ENCODE assay signal across 10 cellular contexts in the genomic region with DNA sequence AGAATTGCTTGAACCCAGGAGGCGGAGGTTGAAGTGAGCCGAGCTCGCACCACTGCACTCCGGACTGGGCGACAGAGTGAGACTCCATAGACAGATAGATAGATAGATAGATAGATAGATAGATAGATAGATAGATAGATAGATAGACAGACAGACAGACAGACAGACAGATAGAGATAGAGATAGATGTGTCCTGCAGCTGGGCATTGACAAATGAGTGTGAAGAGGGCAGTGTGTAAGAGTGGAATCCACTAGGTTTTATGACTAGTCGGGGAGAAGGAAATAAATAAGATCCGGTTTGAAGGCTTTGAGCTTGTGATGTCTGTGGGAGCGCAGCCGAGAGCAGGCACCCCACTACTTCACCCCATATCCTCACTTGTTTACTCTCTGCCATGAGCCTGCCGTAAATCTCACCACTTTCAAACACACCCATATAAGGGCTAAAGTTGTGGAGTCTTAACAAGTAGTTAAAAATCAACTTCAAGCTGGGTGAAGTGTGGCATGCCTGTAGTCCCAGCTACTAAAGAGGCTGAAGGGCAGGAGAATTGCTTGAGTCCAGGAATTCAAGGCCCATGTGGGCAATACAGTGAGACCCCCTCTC. TPM values are rescaled to one million over a fixed set of nuclear protein-coding genes. Genes with fewer than 3 reads are reported as not detected.
DNase-seq lines count a peak whose midpoint lies in the region; ATAC-seq, FAIRE-seq and TF ChIP-seq lines count a peak whose summit lies in the region.
"Had no signal": no experiment of that assay in that cellular context is flagged by ENCODE, and none has a peak within 500 bp of the region (broad histone marks: within the 10 kb centered on the region; RNA-seq: fewer than 3 reads in every experiment).

No MANE protein-coding gene starts in this region.

- H3K27me3 Mint-ChIP-seq in activated T-helper 17 cell treated with anti-CD3 and anti-CD28 coated beads, Interleukin-2, amount 50 U/mL, for 72 hours = no peaks in the 10 kb centered on the region

- H3K4me1 ChIP-seq in A549 = peaks cover 44% of the 10 kb centered on the region

- WGBS in A549 (ENCODE audit: missing lambda C conversion rate) = 74% methylated on average over 10 of the region's 10 CpGs

- no peak for TF ChIP-seq EP300 in A549 (IDR thresholded peaks at IDR 0.05)

- peak overlapping the region; percentile 32 to 99; a peak in 5 of 6 replicates for H3K27ac ChIP-seq in A549
- H3K27ac ChIP-seq: C4-2B, suprapubic skin had no signal

- peaks cover 38% of the 10 kb centered on the region for H3K4me1 Mint-ChIP-seq in activated T-helper 17 cell treated with anti-CD3 and anti-CD28 coated beads, Interleukin-2, amount 50 U/mL, for 72 hours

- H3K27ac Mint-ChIP-seq in activated T-helper 17 cell treated with anti-CD3 and anti-CD28 coated beads, Interleukin-2, amount 50 U/mL, for 72 hours = no peak overlapping the region

- H3K9me3 Mint-ChIP-seq in activated T-helper 17 cell treated with anti-CD3 and anti-CD28 coated beads, Interleukin-2, amount 50 U/mL, for 72 hours = no peaks in the 10 kb centered on the region

- CTCF ChIA-PET in A549 (lab: Yijun Ruan, JAX) = interaction anchor here (1.0 to 3.1 kb wide), 8 partner anchors 8 to 157 kb away, joined by 3 to 12 read pairs (median 6); a partner anchor contains a TSS

- no peak for FAIRE-seq in A549 (lab: Jason Lieb, UNC)

- peak in 1 of 2 experiments; percentile 43 for DNase-seq in A549 (ENCODE audit: low read depth in 1 of 2, low spot score in 1 of 2)
- DNase-seq in Caki2 (ENCODE audit: low read depth) = peak; percentile 56
- peak in 1 of 2 donors; percentile 43 for DNase-seq in left colon
- DNase-seq in cortex of kidney (lab: John Stamatoyannopoulos, UW) = no peak
- no peak for DNase-seq in SK-N-DZ (ENCODE audit: low spot score)
- no peak for DNase-seq in NCI-H2081 (lab: John Stamatoyannopoulos, UW)

- no peak for TF ChIP-seq POLR2A in A549 (IDR thresholded peaks at IDR 0.05; ENCODE audit: low read length)

- POLR2A ChIA-PET in A549 (lab: Yijun Ruan, JAX) = interaction anchor here (0.8 to 2.8 kb wide), 3 partner anchors 57 to 157 kb away, joined by 3 to 10 read pairs (median 3); a partner anchor contains a TSS

- in situ Hi-C loops in Caki2 (cut with HindIII; ENCODE audit: low pct_unique_long_range_greater_than_20kb, low sequenced_read_pairs) = no loop called here

- H3K9me3 ChIP-seq in A549 = no peaks in the 10 kb centered on the region
- H3K9me3 ChIP-seq: suprapubic skin had no signal

- H3K4me3 ChIP-seq in A549 = no peak overlapping the region
- H3K4me3 ChIP-seq: suprapubic skin had no signal

- H3K4me3 Mint-ChIP-seq in activated T-helper 17 cell treated with anti-CD3 and anti-CD28 coated beads, Interleukin-2, amount 50 U/mL, for 72 hours = peak overlapping the region; percentile 50

- intact Hi-C loops in left colon (cut with DNase I, micrococcal nuclease) = no loop called here

- no peak for TF ChIP-seq RAD21 in A549 (conservative IDR thresholded peaks at IDR 0.05 in 1 of 2, IDR thresholded peaks at IDR 0.05 in 1 of 2)

- no peaks in the 10 kb centered on the region for H3K36me3 Mint-ChIP-seq in activated T-helper 17 cell treated with anti-CD3 and anti-CD28 coated beads, Interleukin-2, amount 50 U/mL, for 72 hours (ENCODE audit: low read depth)

- H3K4me2 ChIP-seq in A549 = peak overlapping the region; percentile 69

- ATAC-seq in A549 (peak in 1 of 2 experiments; percentile 12; a peak in 3 of 6 replicates), left colon (peak; percentile 46), GM19463 (IDR thresholded peaks at IDR 0.05; ENCODE audit: unreplicated experiment) (no peak)
- ATAC-seq in activated T-helper 17 cell treated with anti-CD3 and anti-CD28 coated beads, Interleukin-2, amount 50 U/mL, for 72 hours (replicated peaks) = no peak

- TF ChIP-seq CTCF in A549 (IDR thresholded peaks at IDR 0.05) = no peak

TF ChIP-seq in A549, 52 proteins besides CTCF, POLR2A, EP300 and RAD21:
- TF ChIP-seq JUN (IDR thresholded peaks at IDR 0.05) = 0 out of 5 replicates have a peak, but pooled peaks of 1 of the 2 experiments have one; percentile 10
- no peak for TF ChIP-seq RFX5 (IDR thresholded peaks at IDR 0.05)
- TF ChIP-seq, protein P1, sequence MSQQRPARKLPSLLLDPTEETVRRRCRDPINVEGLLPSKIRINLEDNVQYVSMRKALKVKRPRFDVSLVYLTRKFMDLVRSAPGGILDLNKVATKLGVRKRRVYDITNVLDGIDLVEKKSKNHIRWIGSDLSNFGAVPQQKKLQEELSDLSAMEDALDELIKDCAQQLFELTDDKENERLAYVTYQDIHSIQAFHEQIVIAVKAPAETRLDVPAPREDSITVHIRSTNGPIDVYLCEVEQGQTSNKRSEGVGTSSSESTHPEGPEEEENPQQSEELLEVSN (IDR thresholded peaks at IDR 0.05; ENCODE audit: borderline replicate concordance, low read depth) = no peak
- no peak for TF ChIP-seq EHF (CRISPR knock-in tag; IDR thresholded peaks at IDR 0.05)
- TF ChIP-seq, protein P2, sequence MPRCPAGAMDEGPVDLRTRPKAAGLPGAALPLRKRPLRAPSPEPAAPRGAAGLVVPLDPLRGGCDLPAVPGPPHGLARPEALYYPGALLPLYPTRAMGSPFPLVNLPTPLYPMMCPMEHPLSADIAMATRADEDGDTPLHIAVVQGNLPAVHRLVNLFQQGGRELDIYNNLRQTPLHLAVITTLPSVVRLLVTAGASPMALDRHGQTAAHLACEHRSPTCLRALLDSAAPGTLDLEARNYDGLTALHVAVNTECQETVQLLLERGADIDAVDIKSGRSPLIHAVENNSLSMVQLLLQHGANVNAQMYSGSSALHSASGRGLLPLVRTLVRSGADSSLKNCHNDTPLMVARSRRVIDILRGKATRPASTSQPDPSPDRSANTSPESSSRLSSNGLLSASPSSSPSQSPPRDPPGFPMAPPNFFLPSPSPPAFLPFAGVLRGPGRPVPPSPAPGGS (IDR thresholded peaks at IDR 0.05) = no peak
- TF ChIP-seq JUNB (IDR thresholded peaks at IDR 0.05) = no peak
- TF ChIP-seq SREBF2 (IDR thresholded peaks at IDR 0.05) = no peak

RNA-seq across cellular contexts. Expression of a gene that starts 1.4 kb away (rescaled TPM):
- polyA plus RNA-seq in A549 (2011; rRNA removed) (18.6 and 21.7 TPM in 2 replicates), A549 (2017; fragmentation: RNase III; extraction: RNeasy Plus Mini Kit Qiagen cat#74134 plus additional on column Dnase treatment) (14.1 to 17.9 TPM (median 15.7 TPM) in 3 replicates)
- polyA plus RNA-seq in A549 (2012; cell fraction: cytosol; rRNA removed) = 6.3 and 7.3 TPM in 2 replicates
- 8.6 and 12.3 TPM in 2 replicates for polyA plus RNA-seq in A549 (2012; cell fraction: nucleus; rRNA removed)
- 22.4 and 24.8 TPM in 2 replicates for polyA minus RNA-seq in A549 (2011; rRNA and poly(A)+ RNA removed)
- 20.3 and 34.6 TPM in 2 replicates for total RNA-seq in Caki2 (2014; rRNA removed; shearing (Covaris generic); ENCODE audit: low replicate concordance)
- 1 to 10 TPM; 1.8 to 6.3 TPM for total RNA-seq in activated T-helper 17 cell treated with anti-CD3 and anti-CD28 coated beads, Interleukin-2, amount 50 U/mL, for 72 hours
- 10 to 100 TPM; 22.9 to 27.4 TPM for total RNA-seq in left colon
- 7.4 and 8.5 TPM in 2 replicates for polyA plus RNA-seq in SK-N-DZ (2014; cell fraction: cytosol; rRNA removed)
- polyA plus RNA-seq in SK-N-DZ (2014; cell fraction: nucleus; rRNA removed) = 5.0 and 7.6 TPM in 2 replicates
